Comparison of ENCODE assay signal across 9 cellular contexts in the genomic region with DNA sequence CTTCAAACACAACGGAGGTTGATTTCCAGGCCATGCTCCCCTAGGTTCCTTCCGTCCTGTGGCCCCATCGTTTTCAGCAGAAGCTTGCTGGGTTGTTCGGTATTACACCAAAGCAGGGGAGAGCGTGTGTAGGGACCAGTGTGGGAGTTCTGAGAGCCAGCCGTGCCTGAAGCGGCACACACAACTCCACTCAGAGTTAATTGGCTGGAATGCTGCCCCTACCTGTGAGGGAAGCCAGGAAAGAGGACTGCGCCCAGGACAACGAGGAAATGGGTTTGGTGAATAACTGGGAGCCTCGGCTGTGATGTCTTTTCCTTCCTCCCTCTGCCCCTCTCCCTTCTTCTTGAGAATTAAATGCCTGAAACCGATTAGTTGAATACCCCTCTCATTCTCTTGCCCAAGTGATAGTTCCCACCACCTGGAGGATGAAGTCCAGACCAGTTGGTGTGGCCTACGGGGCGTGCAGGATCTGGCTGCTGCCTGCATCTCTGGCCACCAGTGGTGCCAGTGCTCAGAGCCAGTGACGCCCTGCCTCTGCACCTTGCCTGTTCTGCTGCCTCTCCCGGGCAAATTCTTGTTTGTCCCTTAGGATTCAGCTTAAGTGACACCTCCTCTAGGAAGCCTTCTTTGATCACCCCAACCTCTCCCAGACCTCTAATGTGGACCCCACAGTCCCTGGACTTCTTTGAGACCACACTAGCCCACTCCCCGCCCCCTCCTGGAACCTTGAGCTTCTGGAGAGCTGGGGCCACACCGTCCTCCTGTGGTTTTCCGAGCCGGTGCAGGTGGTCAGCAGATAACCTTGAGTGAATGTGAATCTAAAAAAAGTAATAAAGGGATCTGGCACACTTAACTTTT. TPM values are rescaled to one million over a fixed set of nuclear protein-coding genes. Genes with fewer than 3 reads are reported as not detected.
DNase-seq lines count a peak whose midpoint lies in the region; ATAC-seq and TF ChIP-seq lines count a peak whose summit lies in the region.
"Had no signal": no experiment of that assay in that cellular context is flagged by ENCODE, and none has a peak within 500 bp of the region (broad histone marks: within the 10 kb centered on the region; RNA-seq: fewer than 3 reads in every experiment).

No MANE protein-coding gene starts in this region.

- no peaks in the 10 kb centered on the region for H3K36me3 Mint-ChIP-seq in WTC11

- H3K27me3 ChIP-seq in gastroesophageal sphincter, result no peaks in the 10 kb centered on the region
- H3K27me3 ChIP-seq in psoas muscle (ENCODE audit: insufficient read depth in 3 of 3, low read length in 2 of 3), result no peaks in the 10 kb centered on the region
- no peaks in the 10 kb centered on the region for H3K27me3 ChIP-seq in brain microvascular endothelial cell (replicated peaks)

- 68 to 89% methylated on average over 8 to 13 of the region's 19 CpGs for WGBS in gastroesophageal sphincter (ENCODE audit: low coverage in 1 of 2), 2 donors
- 69 to 79% (median 75%) methylated on average over 19 of the region's 19 CpGs for WGBS in psoas muscle, 3 donors

- no peak for TF ChIP-seq CTCF in WTC11 (IDR thresholded peaks at IDR 0.05)
- TF ChIP-seq CTCF in gastroesophageal sphincter (IDR thresholded peaks at IDR 0.05), result no peak
- TF ChIP-seq CTCF in psoas muscle (IDR thresholded peaks at IDR 0.05), result no peak
- TF ChIP-seq CTCF in brain microvascular endothelial cell (IDR thresholded peaks at IDR 0.05; ENCODE audit: low read depth, low read length, missing control alignments), result no peak

- H3K9me3 ChIP-seq in gastroesophageal sphincter, result no peaks in the 10 kb centered on the region
- no peaks in the 10 kb centered on the region for H3K9me3 ChIP-seq in psoas muscle

- CTCF ChIA-PET in WTC11 (lab: Charles Lee), result interaction anchor here (0.5 to 2.5 kb wide), 3 partner anchors 20 to 128 kb away, joined by 3 to 13 read pairs (median 3); no protein-coding TSS in a partner anchor

- no peak for TF ChIP-seq POLR2A in gastroesophageal sphincter (IDR thresholded peaks at IDR 0.05)

- peak overlapping the region in 3 of 4 donors; percentile 68 to 74 (median 70) for H3K27ac ChIP-seq in gastroesophageal sphincter
- peak overlapping the region; percentile 21 for H3K27ac ChIP-seq in psoas muscle
- H3K27ac ChIP-seq in brain microvascular endothelial cell, result no peak overlapping the region

- no peaks in the 10 kb centered on the region for H3K9me3 Mint-ChIP-seq in WTC11

- H3K4me3 ChIP-seq in gastroesophageal sphincter (no peak overlapping the region), psoas muscle (no peak overlapping the region), brain microvascular endothelial cell (ENCODE audit: low read depth, low read length) (no peak overlapping the region)

- H3K4me3 Mint-ChIP-seq in WTC11, result no peak overlapping the region

- in situ Hi-C loops in brain microvascular endothelial cell (cut with HindIII; ENCODE audit: low pct_ligation_motif_present, low sequenced_read_pairs), result no loop called here

- peak overlapping the region; percentile 89 for H3K27ac Mint-ChIP-seq in WTC11

- intact Hi-C loops in psoas muscle (cut with DNase I), result no loop called here

- DNase-seq in Daoy (ENCODE audit: low read depth), result peak; percentile 31
- no peak for DNase-seq in WTC11 (ENCODE audit: low spot score)
- peak in 1 of 2 donors; percentile 47 for DNase-seq in psoas muscle
- no peak for DNase-seq in T-helper 9 cell
- DNase-seq in brain microvascular endothelial cell, result no peak
- DNase-seq: right cardiac atrium had no signal

- TF ChIP-seq EP300 in gastroesophageal sphincter (IDR thresholded peaks at IDR 0.05), result no peak

- H3K36me3 ChIP-seq in gastroesophageal sphincter (peaks cover 0 to 14% of the 10 kb centered on the region in 2 donors), psoas muscle (ENCODE audit: insufficient read depth in 1 of 2, low read depth in 1 of 2) (no peaks in the 10 kb centered on the region), brain microvascular endothelial cell (replicated peaks) (no peaks in the 10 kb centered on the region)

- POLR2A ChIA-PET in WTC11 (lab: Charles Lee), result no interaction called here

- H3K27me3 Mint-ChIP-seq in WTC11 (ENCODE audit: low read depth), result no peaks in the 10 kb centered on the region

- ATAC-seq in WTC11, result peak; percentile 57
- ATAC-seq in gastroesophageal sphincter, result no peak
- peak in 1 of 4 donors; percentile 29 for ATAC-seq in psoas muscle
- no peak for ATAC-seq in HG03159 (IDR thresholded peaks at IDR 0.05; ENCODE audit: unreplicated experiment)
- ATAC-seq in HG03108 (IDR thresholded peaks at IDR 0.05; ENCODE audit: unreplicated experiment), result no peak

- peaks cover 68% of the 10 kb centered on the region for H3K4me1 Mint-ChIP-seq in WTC11

- H3K4me1 ChIP-seq in gastroesophageal sphincter (peaks cover 0 to 43% (median 13%) of the 10 kb centered on the region in 3 donors), psoas muscle (peaks cover 21% of the 10 kb centered on the region)

TF ChIP-seq in WTC11, 78 proteins besides CTCF, POLR2A, EP300 and RAD21:
- TF ChIP-seq, protein P1, sequence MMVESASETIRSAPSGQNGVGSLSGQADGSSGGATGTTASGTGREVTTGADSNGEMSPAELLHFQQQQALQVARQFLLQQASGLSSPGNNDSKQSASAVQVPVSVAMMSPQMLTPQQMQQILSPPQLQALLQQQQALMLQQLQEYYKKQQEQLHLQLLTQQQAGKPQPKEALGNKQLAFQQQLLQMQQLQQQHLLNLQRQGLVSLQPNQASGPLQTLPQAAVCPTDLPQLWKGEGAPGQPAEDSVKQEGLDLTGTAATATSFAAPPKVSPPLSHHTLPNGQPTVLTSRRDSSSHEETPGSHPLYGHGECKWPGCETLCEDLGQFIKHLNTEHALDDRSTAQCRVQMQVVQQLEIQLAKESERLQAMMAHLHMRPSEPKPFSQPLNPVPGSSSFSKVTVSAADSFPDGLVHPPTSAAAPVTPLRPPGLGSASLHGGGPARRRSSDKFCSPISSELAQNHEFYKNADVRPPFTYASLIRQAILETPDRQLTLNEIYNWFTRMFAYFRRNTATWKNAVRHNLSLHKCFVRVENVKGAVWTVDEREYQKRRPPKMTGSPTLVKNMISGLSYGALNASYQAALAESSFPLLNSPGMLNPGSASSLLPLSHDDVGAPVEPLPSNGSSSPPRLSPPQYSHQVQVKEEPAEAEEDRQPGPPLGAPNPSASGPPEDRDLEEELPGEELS (CRISPR knock-in tag; IDR thresholded peaks at IDR 0.05), result no peak
- TF ChIP-seq, protein P2, sequence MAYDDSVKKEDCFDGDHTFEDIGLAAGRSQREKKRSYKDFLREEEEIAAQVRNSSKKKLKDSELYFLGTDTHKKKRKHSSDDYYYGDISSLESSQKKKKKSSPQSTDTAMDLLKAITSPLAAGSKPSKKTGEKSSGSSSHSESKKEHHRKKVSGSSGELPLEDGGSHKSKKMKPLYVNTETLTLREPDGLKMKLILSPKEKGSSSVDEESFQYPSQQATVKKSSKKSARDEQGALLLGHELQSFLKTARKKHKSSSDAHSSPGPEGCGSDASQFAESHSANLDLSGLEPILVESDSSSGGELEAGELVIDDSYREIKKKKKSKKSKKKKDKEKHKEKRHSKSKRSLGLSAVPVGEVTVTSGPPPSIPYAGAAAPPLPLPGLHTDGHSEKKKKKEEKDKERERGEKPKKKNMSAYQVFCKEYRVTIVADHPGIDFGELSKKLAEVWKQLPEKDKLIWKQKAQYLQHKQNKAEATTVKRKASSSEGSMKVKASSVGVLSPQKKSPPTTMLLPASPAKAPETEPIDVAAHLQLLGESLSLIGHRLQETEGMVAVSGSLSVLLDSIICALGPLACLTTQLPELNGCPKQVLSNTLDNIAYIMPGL (CRISPR knock-in tag; IDR thresholded peaks at IDR 0.05), result 0 out of 2 replicates have a peak, but pooled peaks have one; percentile 34
TF ChIP-seq in WTC11: peak in this region for 1.

RNA-seq across cellular contexts. Expression of a gene that starts 33.6 kb away (rescaled TPM):
- total RNA-seq in Daoy (2014; rRNA removed; shearing (Covaris generic)), result 37.0 and 39.5 TPM in 2 replicates
- total RNA-seq in WTC11 (2021) (42.4 to 45.1 TPM (median 43.4 TPM) in 3 replicates), gastroesophageal sphincter (10 to 100 TPM; 42.5 to 54.2 (median 45.0) TPM), psoas muscle (10 to 100 TPM; 32.7 to 45.5 (median 35.6) TPM)
- polyA plus RNA-seq in psoas muscle, result 10 to 100 TPM; 14.7 to 44.3 (median 17.7) TPM
